ENCODE assay signal across 1 cellular context in the genomic region with DNA sequence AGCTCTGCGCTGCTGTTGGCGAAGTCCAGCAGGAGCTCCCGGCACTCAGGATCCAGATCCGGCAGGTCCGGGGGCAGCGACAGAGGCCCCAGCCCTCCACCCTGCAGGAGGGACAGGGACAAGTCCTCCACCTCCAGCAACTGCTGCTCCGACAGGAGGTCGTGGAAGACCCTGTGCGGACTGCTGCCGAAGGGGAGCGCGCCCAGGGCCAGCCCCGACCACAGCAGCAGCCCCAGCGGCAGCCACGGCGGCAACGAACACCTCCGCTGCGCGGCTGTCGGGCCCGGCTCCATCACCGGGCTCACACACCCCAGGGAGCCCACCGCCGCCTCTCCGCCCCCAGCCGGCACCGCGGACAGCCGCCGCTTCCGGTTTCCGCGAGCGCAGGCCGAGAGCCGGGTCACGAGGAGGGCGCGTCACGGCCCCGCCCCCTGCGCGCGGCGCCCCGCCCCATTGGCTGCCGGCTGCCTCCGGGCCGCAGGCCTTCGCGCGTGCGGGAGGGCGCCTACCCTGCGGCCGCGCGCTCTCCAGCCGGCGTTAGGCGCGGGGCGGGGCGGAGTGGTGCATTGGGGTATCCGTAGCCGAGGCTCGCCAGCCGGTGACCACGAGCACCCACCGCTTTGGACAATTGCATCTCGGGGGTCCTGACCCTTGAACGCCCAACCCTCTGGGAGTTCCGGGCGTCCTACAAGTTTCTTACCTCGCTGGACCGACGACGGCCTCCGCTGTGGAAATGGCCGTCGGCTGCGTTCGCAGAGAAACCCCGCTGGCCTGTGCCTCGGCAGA.
TF ChIP-seq lines count a peak whose summit lies in the region.

Gene OSTM1 (minus strand): TSS at position 383 of the 786 bp plus-strand sequence. CDS start 90 bp downstream, at position 293.

TF ChIP-seq in K562, 482 proteins besides CTCF, POLR2A, EP300 and RAD21 (continued from another document and continues in another):
- TF ChIP-seq SPI1 (IDR thresholded peaks at IDR 0.05; ENCODE audit: borderline replicate concordance, low read depth, low read length) (0 out of 2 replicates have a peak, but pooled peaks have one; percentile 9), L3MBTL2 (IDR thresholded peaks at IDR 0.05) (peak; percentile 99), KDM4B (IDR thresholded peaks at IDR 0.05; ENCODE audit: borderline replicate concordance in 2 of 2, low read depth in 1 of 2) (no peak), CCAR2 (IDR thresholded peaks at IDR 0.05; ENCODE audit: low read depth, low read length) (no peak), MYNN (IDR thresholded peaks at IDR 0.05) (no peak), MYNN (CRISPR knock-in tag; IDR thresholded peaks at IDR 0.05) (no peak), FOXK1 (CRISPR knock-in tag; IDR thresholded peaks at IDR 0.05; ENCODE audit: borderline replicate concordance) (no peak), THRA (IDR thresholded peaks at IDR 0.05) (no peak), BCL6 (CRISPR knock-in tag; IDR thresholded peaks at IDR 0.05) (no peak), ZNF764 (CRISPR knock-in tag; IDR thresholded peaks at IDR 0.05; ENCODE audit: low read depth) (no peak), NELFE (IDR thresholded peaks at IDR 0.05; ENCODE audit: insufficient read depth, insufficient read length) (no peak), ZNF77 (CRISPR knock-in tag; IDR thresholded peaks at IDR 0.05) (no peak), ZNF384 (IDR thresholded peaks at IDR 0.05; ENCODE audit: low read depth, low read length) (no peak), ZNF830 (CRISPR knock-in tag; IDR thresholded peaks at IDR 0.05) (no peak), MITF (IDR thresholded peaks at IDR 0.05) (peak; percentile 72; the same call in 1 of the 2 replicates), ZNF134 (CRISPR knock-in tag; conservative IDR thresholded peaks at IDR 0.05) (peak; percentile 58), ARHGAP35 (IDR thresholded peaks at IDR 0.05; ENCODE audit: partially characterized antibody) (no peak), ZNF165 (CRISPR knock-in tag; IDR thresholded peaks at IDR 0.05; ENCODE audit: borderline replicate concordance) (peak; percentile 71; the same call in 1 of the 2 replicates), CC2D1A (IDR thresholded peaks at IDR 0.05) (no peak), POLR2G (IDR thresholded peaks at IDR 0.05; ENCODE audit: low read depth, low read length) (peak; percentile 96), ZNF239 (CRISPR knock-in tag; IDR thresholded peaks at IDR 0.05) (no peak), ZNF263 (CRISPR knock-in tag; IDR thresholded peaks at IDR 0.05; ENCODE audit: borderline replicate concordance) (no peak; the same call in 1 of the 2 replicates), MNT (conservative IDR thresholded peaks at IDR 0.05) (peak; percentile 37 to 65; a peak in 3 of 4 replicates), ZBTB17 (CRISPR knock-in tag; IDR thresholded peaks at IDR 0.05) (0 out of 2 replicates have a peak, but pooled peaks have one; percentile 73), BRD4 (IDR thresholded peaks at IDR 0.05) (peak; percentile 74; the same call in 1 of the 2 replicates), ZNF75A (CRISPR knock-in tag; IDR thresholded peaks at IDR 0.05) (no peak), ZNF133 (CRISPR knock-in tag; IDR thresholded peaks at IDR 0.05) (no peak), PRMT5 (CRISPR knock-in tag; IDR thresholded peaks at IDR 0.05) (no peak), CTBP1 (IDR thresholded peaks at IDR 0.05; ENCODE audit: borderline replicate concordance) (peak; percentile 92), LEF1 (IDR thresholded peaks at IDR 0.05) (no peak), NBN (IDR thresholded peaks at IDR 0.05; ENCODE audit: low read depth) (no peak), CHD4 (IDR thresholded peaks at IDR 0.05; ENCODE audit: insufficient read depth, insufficient replicate concordance, low read depth, low read length, poor library complexity, severe bottlenecking) (no peak), MAZ (CRISPR knock-in tag; conservative IDR thresholded peaks at IDR 0.05 in 1 of 2, IDR thresholded peaks at IDR 0.05 in 1 of 2) (peak; percentile 86 to 91), CSDE1 (IDR thresholded peaks at IDR 0.05) (no peak), BCOR (IDR thresholded peaks at IDR 0.05) (peak; percentile 31; the same call in 1 of the 2 replicates), TAL1 (IDR thresholded peaks at IDR 0.05) (no peak), ZFP36 (IDR thresholded peaks at IDR 0.05; ENCODE audit: low read depth, low read length, partially characterized antibody) (no peak), CTCFL (IDR thresholded peaks at IDR 0.05; ENCODE audit: borderline replicate concordance, insufficient read depth, low read depth, low read length, poor library complexity, severe bottlenecking) (no peak), MBD1 (CRISPR knock-in tag; IDR thresholded peaks at IDR 0.05) (no peak), FOXA3 (CRISPR knock-in tag; conservative IDR thresholded peaks at IDR 0.05 in 1 of 2, IDR thresholded peaks at IDR 0.05 in 1 of 2) (no peak; a peak in 1 of 4 replicates), MTA2 (IDR thresholded peaks at IDR 0.05; ENCODE audit: low read depth) (no peak), TFAM (CRISPR knock-in tag; conservative IDR thresholded peaks at IDR 0.05) (no peak)
- TF ChIP-seq, protein P1, sequence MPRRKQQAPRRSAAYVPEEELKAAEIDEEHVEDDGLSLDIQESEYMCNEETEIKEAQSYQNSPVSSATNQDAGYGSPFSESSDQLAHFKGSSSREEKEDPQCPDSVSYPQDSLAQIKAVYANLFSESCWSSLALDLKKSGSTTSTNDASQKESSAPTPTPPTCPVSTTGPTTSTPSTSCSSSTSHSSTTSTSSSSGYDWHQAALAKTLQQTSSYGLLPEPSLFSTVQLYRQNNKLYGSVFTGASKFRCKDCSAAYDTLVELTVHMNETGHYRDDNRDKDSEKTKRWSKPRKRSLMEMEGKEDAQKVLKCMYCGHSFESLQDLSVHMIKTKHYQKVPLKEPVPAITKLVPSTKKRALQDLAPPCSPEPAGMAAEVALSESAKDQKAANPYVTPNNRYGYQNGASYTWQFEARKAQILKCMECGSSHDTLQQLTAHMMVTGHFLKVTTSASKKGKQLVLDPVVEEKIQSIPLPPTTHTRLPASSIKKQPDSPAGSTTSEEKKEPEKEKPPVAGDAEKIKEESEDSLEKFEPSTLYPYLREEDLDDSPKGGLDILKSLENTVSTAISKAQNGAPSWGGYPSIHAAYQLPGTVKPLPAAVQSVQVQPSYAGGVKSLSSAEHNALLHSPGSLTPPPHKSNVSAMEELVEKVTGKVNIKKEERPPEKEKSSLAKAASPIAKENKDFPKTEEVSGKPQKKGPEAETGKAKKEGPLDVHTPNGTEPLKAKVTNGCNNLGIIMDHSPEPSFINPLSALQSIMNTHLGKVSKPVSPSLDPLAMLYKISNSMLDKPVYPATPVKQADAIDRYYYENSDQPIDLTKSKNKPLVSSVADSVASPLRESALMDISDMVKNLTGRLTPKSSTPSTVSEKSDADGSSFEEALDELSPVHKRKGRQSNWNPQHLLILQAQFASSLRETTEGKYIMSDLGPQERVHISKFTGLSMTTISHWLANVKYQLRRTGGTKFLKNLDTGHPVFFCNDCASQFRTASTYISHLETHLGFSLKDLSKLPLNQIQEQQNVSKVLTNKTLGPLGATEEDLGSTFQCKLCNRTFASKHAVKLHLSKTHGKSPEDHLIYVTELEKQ (CRISPR knock-in tag; IDR thresholded peaks at IDR 0.05) = no peak
- TF ChIP-seq, protein P2, sequence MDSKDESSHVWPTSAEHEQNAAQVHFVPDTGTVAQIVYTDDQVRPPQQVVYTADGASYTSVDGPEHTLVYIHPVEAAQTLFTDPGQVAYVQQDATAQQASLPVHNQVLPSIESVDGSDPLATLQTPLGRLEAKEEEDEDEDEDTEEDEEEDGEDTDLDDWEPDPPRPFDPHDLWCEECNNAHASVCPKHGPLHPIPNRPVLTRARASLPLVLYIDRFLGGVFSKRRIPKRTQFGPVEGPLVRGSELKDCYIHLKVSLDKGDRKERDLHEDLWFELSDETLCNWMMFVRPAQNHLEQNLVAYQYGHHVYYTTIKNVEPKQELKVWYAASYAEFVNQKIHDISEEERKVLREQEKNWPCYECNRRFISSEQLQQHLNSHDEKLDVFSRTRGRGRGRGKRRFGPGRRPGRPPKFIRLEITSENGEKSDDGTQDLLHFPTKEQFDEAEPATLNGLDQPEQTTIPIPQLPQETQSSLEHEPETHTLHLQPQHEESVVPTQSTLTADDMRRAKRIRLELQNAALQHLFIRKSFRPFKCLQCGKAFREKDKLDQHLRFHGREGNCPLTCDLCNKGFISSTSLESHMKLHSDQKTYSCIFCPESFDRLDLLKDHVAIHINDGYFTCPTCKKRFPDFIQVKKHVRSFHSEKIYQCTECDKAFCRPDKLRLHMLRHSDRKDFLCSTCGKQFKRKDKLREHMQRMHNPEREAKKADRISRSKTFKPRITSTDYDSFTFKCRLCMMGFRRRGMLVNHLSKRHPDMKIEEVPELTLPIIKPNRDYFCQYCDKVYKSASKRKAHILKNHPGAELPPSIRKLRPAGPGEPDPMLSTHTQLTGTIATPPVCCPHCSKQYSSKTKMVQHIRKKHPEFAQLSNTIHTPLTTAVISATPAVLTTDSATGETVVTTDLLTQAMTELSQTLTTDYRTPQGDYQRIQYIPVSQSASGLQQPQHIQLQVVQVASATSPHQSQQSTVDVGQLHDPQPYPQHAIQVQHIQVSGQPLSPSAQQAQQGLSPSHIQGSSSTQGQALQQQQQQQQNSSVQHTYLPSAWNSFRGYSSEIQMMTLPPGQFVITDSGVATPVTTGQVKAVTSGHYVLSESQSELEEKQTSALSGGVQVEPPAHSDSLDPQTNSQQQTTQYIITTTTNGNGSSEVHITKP (IDR thresholded peaks at IDR 0.05; ENCODE audit: partially characterized antibody) = peak; percentile 34
- TF ChIP-seq, protein P3, sequence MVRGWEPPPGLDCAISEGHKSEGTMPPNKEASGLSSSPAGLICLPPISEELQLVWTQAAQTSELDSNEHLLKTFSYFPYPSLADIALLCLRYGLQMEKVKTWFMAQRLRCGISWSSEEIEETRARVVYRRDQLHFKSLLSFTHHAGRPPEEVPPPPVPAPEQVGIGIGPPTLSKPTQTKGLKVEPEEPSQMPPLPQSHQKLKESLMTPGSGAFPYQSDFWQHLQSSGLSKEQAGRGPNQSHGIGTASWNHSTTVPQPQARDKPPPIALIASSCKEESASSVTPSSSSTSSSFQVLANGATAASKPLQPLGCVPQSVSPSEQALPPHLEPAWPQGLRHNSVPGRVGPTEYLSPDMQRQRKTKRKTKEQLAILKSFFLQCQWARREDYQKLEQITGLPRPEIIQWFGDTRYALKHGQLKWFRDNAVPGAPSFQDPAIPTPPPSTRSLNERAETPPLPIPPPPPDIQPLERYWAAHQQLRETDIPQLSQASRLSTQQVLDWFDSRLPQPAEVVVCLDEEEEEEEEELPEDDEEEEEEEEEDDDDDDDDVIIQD (CRISPR knock-in tag; IDR thresholded peaks at IDR 0.05) = no peak
